ENCODE assay signal across 7 cellular contexts in the genomic region with DNA sequence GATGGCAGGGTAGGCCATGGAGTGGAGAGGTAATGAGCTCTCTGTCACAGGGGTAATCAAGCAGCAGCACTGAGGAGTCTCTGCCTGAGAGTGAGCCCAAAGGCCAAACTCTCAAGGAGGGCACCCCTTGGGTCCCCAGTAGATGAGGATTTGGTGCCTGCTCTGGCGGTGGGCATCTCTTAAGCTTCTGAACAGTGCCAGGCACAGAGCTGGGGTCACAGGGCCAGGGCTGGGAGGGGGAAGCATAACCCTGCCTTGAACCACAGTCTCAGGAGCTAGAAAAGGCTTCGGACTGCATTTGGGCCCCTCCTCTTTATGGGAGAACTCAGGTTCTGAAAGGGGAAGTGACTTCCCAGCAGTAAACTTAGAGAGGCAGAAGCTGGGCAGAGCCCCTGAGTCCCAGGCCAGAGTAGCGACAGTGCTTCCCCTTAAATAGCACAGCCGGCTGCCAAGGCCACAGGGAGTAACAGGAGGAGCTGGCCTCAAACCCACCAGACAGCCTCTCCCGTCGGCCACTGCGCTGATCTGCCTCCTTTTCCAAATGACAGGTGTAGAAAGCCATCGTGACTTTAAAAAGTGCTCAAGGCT.
DNase-seq lines count a peak whose midpoint lies in the region; ATAC-seq, FAIRE-seq and TF ChIP-seq lines count a peak whose summit lies in the region.
"Not testable (repeated sequence)": the region's sequence is repeated elsewhere in the genome, so short reads cannot be mapped to it uniquely, and the experiment has no call there.

No MANE protein-coding gene starts in this region.

- POLR2A ChIA-PET in K562 (lab: Yijun Ruan, JAX), result interaction anchor here (0.6 to 1.6 kb wide), 2 partner anchors 14 to 128 kb away, joined by 3 to 6 read pairs; no protein-coding TSS in a partner anchor

- BruUV-seq in K562 (replicated peaks; lab: Mats Ljungman, UMichigan), result not testable (repeated sequence)

- TF ChIP-seq EP300 in K562 (IDR thresholded peaks at IDR 0.05; ENCODE audit: low read length), result not testable (repeated sequence)

- H3K4me3 ChIP-seq in SJCRH30, K562: not testable (repeated sequence)

- TF ChIP-seq CTCF in K562 (IDR thresholded peaks at IDR 0.05 in 2 of 3, conservative IDR thresholded peaks at IDR 0.05 in 1 of 3; ENCODE audit: insufficient read depth in 2 of 3, low read depth in 1 of 3, low read length in 3 of 3), result not testable (repeated sequence)

- not testable (repeated sequence) for H3K36me3 ChIP-seq in SJCRH30; K562 (ENCODE audit: control insufficient read depth, insufficient read depth, low read length)

- CTCF ChIA-PET in K562 (lab: Yijun Ruan, JAX; ENCODE audit: low intra/inter-chr PET ratio), result not testable (repeated sequence)

- not testable (repeated sequence) for H3K4me1 ChIP-seq in SJCRH30; K562 (replicated peaks in 1 of 2; ENCODE audit: control insufficient read depth in 2 of 2, insufficient read depth in 2 of 2, low read length in 2 of 2)

- in situ Hi-C loops in K562 (cut with MboI), result not testable (repeated sequence)

- H2AFZ ChIP-seq in K562 (ENCODE audit: low read depth, low read length), result not testable (repeated sequence)

- FAIRE-seq in K562 (lab: Jason Lieb, UNC), result not testable (repeated sequence)

- H3K9me3 ChIP-seq in SJCRH30 (replicated peaks); K562 (replicated peaks; ENCODE audit: control insufficient read depth, insufficient read depth, low read depth, low read length): not testable (repeated sequence)

- H3K79me2 ChIP-seq in K562 (ENCODE audit: control insufficient read depth, insufficient read depth, low read length), result not testable (repeated sequence)

- ATAC-seq in GM18511 (IDR thresholded peaks at IDR 0.05; ENCODE audit: unreplicated experiment) (peak; percentile 72), HG02884 (IDR thresholded peaks at IDR 0.05; ENCODE audit: unreplicated experiment) (peak; percentile 70), K562 (peak; percentile 54), left lobe of liver (peak; percentile 56), sciatic nerve (peak; percentile 78)

- TF ChIP-seq RAD21 in K562 (CRISPR knock-in tag; conservative IDR thresholded peaks at IDR 0.05 in 1 of 2, IDR thresholded peaks at IDR 0.05 in 1 of 2), result not testable (repeated sequence)

- 36% methylated on average over 6 of the region's 8 CpGs for WGBS in K562 (ENCODE audit: insufficient coverage, low coverage, missing lambda C conversion rate)

- H3K9me1 ChIP-seq in K562 (ENCODE audit: control insufficient read depth, insufficient read depth, low read length), result not testable (repeated sequence)

- intact Hi-C loops in K562 (cut with micrococcal nuclease); sciatic nerve (cut with DNase I): not testable (repeated sequence)

- peak; percentile 81 for DNase-seq in MV-4-11 (lab: John Stamatoyannopoulos, UW)
- DNase-seq in SJCRH30, result peak; percentile 30 to 51
- DNase-seq in K562 (ENCODE audit: extremely low read depth in 1 of 4, low spot score in 3 of 4); left lobe of liver (ENCODE audit: low spot score); sciatic nerve (ENCODE audit: low spot score): not testable (repeated sequence)

- H3K27me3 ChIP-seq in SJCRH30; K562 (ENCODE audit: control insufficient read depth in 2 of 2, insufficient read depth in 2 of 2, low read length in 2 of 2): not testable (repeated sequence)

- H3K4me2 ChIP-seq in K562 (ENCODE audit: insufficient read depth, low read length), result not testable (repeated sequence)

- H3K27ac ChIP-seq in SJCRH30; K562 (ENCODE audit: extremely low read depth, low read depth, low read length): not testable (repeated sequence)

- H3K9ac ChIP-seq in K562 (ENCODE audit: insufficient read depth in 1 of 2, low read depth in 2 of 2, low read length in 2 of 2), result not testable (repeated sequence)

- not testable (repeated sequence) for H4K20me1 ChIP-seq in K562 (replicated peaks; ENCODE audit: control insufficient read depth, insufficient read depth, low read length)

- TF ChIP-seq POLR2A in K562 (conservative IDR thresholded peaks at IDR 0.05), result not testable (repeated sequence)

TF ChIP-seq in K562, 482 proteins besides CTCF, POLR2A, EP300 and RAD21:
- peak; percentile 3 for TF ChIP-seq RBM25 (IDR thresholded peaks at IDR 0.05; ENCODE audit: low read depth, low read length, severe bottlenecking)
- peak; percentile 72 for TF ChIP-seq BCOR (IDR thresholded peaks at IDR 0.05)
- TF ChIP-seq SPI1 (IDR thresholded peaks at IDR 0.05; ENCODE audit: borderline replicate concordance, low read depth, low read length), result peak; percentile 31; the same call in 1 of the 2 replicates
- TF ChIP-seq ZFP36 (IDR thresholded peaks at IDR 0.05; ENCODE audit: low read depth, low read length, partially characterized antibody), result peak; percentile 10
